1 cellular context compared by ENCODE assay signal in the genomic region with DNA sequence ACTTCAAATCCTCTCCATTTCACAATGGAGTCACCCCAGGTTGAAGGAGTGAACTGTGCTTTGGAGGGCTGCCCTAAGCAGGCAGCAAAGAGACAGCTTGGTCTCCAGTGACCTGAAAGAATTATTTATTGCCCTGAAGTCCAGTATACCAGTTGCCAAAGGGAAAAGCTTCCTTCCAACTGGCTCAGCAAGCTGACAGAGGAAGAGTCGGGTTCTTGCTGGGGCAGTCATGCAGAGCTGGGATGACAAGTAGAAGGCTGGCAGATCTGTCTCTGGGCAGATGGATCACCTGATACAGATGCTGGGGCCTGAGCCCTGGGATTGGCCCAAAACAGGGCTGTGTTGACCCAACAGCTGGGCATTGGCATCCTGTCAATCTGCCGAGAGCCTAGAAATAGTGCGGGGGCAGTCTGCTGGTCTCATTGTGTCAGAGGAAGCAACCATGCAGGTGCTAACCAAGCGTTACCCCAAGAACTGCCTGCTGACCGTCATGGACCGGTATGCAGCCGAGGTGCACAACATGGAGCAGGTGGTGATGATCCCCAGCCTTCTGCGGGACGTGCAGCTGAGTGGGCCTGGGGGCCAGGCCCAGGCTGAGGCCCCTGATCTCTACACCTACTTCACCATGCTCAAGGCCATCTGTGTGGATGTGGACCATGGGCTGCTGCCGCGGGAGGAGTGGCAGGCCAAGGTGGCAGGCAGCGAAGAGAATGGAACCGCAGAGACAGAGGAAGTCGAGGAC.
TF ChIP-seq lines count a peak whose summit lies in the region.

A gene with protein sequence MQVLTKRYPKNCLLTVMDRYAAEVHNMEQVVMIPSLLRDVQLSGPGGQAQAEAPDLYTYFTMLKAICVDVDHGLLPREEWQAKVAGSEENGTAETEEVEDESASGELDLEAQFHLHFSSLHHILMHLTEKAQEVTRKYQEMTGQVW (plus strand): TSS at position 422 of the 742 bp plus-strand sequence. CDS start 21 bp downstream, at position 443.

TF ChIP-seq in HepG2, 621 proteins besides CTCF, POLR2A, EP300 and RAD21:
- no peak for TF ChIP-seq LCORL (IDR thresholded peaks at IDR 0.05)
- no peak for TF ChIP-seq LCORL (CRISPR knock-in tag; IDR thresholded peaks at IDR 0.05)
- peak; percentile 37; the same call in 1 of the 2 replicates for TF ChIP-seq ZNF687 (CRISPR knock-in tag; IDR thresholded peaks at IDR 0.05)
- 0 out of 2 replicates have a peak, but pooled peaks have one; percentile 36 for TF ChIP-seq ZBTB38 (CRISPR knock-in tag; IDR thresholded peaks at IDR 0.05)
- TF ChIP-seq, protein P1, sequence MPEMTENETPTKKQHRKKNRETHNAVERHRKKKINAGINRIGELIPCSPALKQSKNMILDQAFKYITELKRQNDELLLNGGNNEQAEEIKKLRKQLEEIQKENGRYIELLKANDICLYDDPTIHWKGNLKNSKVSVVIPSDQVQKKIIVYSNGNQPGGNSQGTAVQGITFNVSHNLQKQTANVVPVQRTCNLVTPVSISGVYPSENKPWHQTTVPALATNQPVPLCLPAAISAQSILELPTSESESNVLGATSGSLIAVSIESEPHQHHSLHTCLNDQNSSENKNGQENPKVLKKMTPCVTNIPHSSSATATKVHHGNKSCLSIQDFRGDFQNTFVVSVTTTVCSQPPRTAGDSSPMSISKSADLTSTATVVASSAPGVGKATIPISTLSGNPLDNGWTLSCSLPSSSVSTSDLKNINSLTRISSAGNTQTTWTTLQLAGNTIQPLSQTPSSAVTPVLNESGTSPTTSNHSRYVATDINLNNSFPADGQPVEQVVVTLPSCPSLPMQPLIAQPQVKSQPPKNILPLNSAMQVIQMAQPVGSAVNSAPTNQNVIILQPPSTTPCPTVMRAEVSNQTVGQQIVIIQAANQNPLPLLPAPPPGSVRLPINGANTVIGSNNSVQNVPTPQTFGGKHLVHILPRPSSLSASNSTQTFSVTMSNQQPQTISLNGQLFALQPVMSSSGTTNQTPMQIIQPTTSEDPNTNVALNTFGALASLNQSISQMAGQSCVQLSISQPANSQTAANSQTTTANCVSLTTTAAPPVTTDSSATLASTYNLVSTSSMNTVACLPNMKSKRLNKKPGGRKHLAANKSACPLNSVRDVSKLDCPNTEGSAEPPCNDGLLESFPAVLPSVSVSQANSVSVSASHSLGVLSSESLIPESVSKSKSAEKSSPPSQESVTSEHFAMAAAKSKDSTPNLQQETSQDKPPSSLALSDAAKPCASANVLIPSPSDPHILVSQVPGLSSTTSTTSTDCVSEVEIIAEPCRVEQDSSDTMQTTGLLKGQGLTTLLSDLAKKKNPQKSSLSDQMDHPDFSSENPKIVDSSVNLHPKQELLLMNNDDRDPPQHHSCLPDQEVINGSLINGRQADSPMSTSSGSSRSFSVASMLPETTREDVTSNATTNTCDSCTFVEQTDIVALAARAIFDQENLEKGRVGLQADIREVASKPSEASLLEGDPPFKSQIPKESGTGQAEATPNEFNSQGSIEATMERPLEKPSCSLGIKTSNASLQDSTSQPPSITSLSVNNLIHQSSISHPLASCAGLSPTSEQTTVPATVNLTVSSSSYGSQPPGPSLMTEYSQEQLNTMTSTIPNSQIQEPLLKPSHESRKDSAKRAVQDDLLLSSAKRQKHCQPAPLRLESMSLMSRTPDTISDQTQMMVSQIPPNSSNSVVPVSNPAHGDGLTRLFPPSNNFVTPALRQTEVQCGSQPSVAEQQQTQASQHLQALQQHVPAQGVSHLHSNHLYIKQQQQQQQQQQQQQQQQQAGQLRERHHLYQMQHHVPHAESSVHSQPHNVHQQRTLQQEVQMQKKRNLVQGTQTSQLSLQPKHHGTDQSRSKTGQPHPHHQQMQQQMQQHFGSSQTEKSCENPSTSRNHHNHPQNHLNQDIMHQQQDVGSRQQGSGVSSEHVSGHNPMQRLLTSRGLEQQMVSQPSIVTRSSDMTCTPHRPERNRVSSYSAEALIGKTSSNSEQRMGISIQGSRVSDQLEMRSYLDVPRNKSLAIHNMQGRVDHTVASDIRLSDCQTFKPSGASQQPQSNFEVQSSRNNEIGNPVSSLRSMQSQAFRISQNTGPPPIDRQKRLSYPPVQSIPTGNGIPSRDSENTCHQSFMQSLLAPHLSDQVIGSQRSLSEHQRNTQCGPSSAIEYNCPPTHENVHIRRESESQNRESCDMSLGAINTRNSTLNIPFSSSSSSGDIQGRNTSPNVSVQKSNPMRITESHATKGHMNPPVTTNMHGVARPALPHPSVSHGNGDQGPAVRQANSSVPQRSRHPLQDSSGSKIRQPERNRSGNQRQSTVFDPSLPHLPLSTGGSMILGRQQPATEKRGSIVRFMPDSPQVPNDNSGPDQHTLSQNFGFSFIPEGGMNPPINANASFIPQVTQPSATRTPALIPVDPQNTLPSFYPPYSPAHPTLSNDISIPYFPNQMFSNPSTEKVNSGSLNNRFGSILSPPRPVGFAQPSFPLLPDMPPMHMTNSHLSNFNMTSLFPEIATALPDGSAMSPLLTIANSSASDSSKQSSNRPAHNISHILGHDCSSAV (CRISPR knock-in tag; IDR thresholded peaks at IDR 0.05; ENCODE audit: borderline replicate concordance): no peak
- TF ChIP-seq SPEN (CRISPR knock-in tag; IDR thresholded peaks at IDR 0.05; ENCODE audit: low read depth): no peak
- TF ChIP-seq ZNF160 (CRISPR knock-in tag; IDR thresholded peaks at IDR 0.05): no peak
- TF ChIP-seq ZNF414 (CRISPR knock-in tag; IDR thresholded peaks at IDR 0.05): no peak
- no peak for TF ChIP-seq IKZF1 (IDR thresholded peaks at IDR 0.05)
- TF ChIP-seq ZNF225 (CRISPR knock-in tag; IDR thresholded peaks at IDR 0.05): no peak
- TF ChIP-seq PCBP1 (IDR thresholded peaks at IDR 0.05; ENCODE audit: borderline replicate concordance, low read depth, low read length): no peak
